Comparison of ENCODE assay signal across 21 cellular contexts in the genomic region with DNA sequence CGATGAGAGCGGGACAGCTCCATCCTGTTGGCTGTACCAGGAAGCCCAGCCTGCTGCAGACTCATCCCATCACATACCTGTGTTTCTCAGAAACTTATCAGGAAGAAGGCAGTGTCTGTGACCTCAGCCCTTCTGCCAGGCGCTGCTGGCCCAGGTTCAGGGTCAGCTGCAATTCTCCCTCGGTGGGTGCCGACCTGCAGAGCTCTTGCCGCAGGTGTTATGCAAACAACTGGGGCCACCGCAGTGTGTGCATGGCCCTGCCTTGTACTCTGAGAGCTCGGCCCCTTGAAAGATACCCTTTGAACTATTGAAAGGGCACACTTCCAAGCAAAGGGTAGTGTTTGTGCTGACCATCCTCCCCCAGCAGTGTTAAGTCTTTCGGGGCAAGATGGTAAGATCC.
"Had no signal": no experiment of that assay in that cellular context is flagged by ENCODE, and none has a peak within 500 bp of the region (broad histone marks: within the 10 kb centered on the region; RNA-seq: fewer than 3 reads in every experiment).

No MANE protein-coding gene starts in this region.

- H3K27ac ChIP-seq: hepatocyte, parathyroid adenoma, psoas muscle, right lobe of liver, skin epidermis, testis, tibial nerve, upper lobe of right lung, vagina had no signal

- DNase-seq: dermis blood vessel endothelial cell; effector CD4-positive, alpha-beta T cell; foreskin melanocyte; kidney glomerular epithelial cell; mammary epithelial cell; nephron progenitor cell; retina; right lobe of liver; stimulated activated CD4-positive, alpha-beta T cell treated with anti-CD3 and anti-CD28 coated beads, Interleukin-2, amount 100 ng/mL, for 24 hours; stimulated activated CD4-positive, alpha-beta T cell treated with anti-CD3 and anti-CD28 coated beads, Interleukin-4, amount 100 ng/mL, for 4 hours; stimulated activated naive B cell treated with anti-CD40 and anti-IgM and Interleukin-4, amounts not matched to agents 10 μg/mL and 1 μg/mL and 100 μg/mL, for 72 hours; stimulated activated naive CD8-positive, alpha-beta T cell treated with anti-CD3 and anti-CD28 coated beads, Interleukin-15, amount 100 ng/mL, for 72 hours; testis; upper lobe of right lung had no signal

- H3K36me3 Mint-ChIP-seq: mesothelial cell of epicardium; stimulated activated naive B cell treated with anti-CD40 and anti-IgM and Interleukin-4, amounts not matched to agents 10 μg/mL and 1 μg/mL and 100 μg/mL, for 72 hours had no signal

- H3K9me3 Mint-ChIP-seq: mesothelial cell of epicardium had no signal

- H3K27ac Mint-ChIP-seq: mesothelial cell of epicardium; nephron progenitor cell; stimulated activated naive B cell treated with anti-CD40 and anti-IgM and Interleukin-4, amounts not matched to agents 10 μg/mL and 1 μg/mL and 100 μg/mL, for 72 hours; stimulated activated naive CD8-positive, alpha-beta T cell treated with anti-CD3 and anti-CD28 coated beads, Interleukin-15, amount 100 ng/mL, for 72 hours had no signal

- H3K36me3 ChIP-seq: right lobe of liver, tibial nerve, upper lobe of right lung, vagina had no signal

- ATAC-seq: psoas muscle; stimulated activated naive B cell treated with anti-CD40 and anti-IgM and Interleukin-4, amounts not matched to agents 10 μg/mL and 1 μg/mL and 100 μg/mL, for 72 hours; stimulated activated naive CD8-positive, alpha-beta T cell treated with anti-CD3 and anti-CD28 coated beads, Interleukin-15, amount 100 ng/mL, for 72 hours; upper lobe of right lung had no signal

- H3K4me3 ChIP-seq: hepatocyte, psoas muscle, right lobe of liver, skin epidermis, testis, tibial nerve, upper lobe of right lung, vagina had no signal

- H3K27me3 ChIP-seq: hepatocyte, right lobe of liver, testis, tibial nerve, upper lobe of right lung, vagina had no signal
